In genomic region chr5:143653256-143653655, GRCh38 we compare ENCODE assay signal across 13 cellular contexts.
A peak's percentile ranks its signal among the peaks of the same experiment; 100 is the strongest.
DNase-seq lines count a peak whose midpoint lies in the region; ATAC-seq and TF ChIP-seq lines count a peak whose summit lies in the region.
"Had no signal": no experiment of that assay in that cellular context is flagged by ENCODE, and none has a peak within 500 bp of the region (broad histone marks: within the 10 kb centered on the region; RNA-seq: fewer than 3 reads in every experiment).

No MANE protein-coding gene starts in this region.

- no peak overlapping the region for H2BK5ac ChIP-seq in mesenchymal stem cell (ENCODE audit: low read depth, low read length, poor library complexity, severe bottlenecking)

- H3K4me3 ChIP-seq in mesenchymal stem cell (ENCODE audit: insufficient read depth in 1 of 2, low read depth in 1 of 2, low read length in 2 of 2) (no peak overlapping the region), ascending aorta (no peak overlapping the region)
- H3K4me3 ChIP-seq: adrenal gland had no signal

- H2BK120ac ChIP-seq in mesenchymal stem cell (ENCODE audit: low read depth, low read length) = no peak overlapping the region

- WGBS in mesenchymal stem cell = 87% methylated on average over 2 of the region's 2 CpGs

- H3K9ac ChIP-seq in mesenchymal stem cell (ENCODE audit: low read length) = no peak overlapping the region

- no peaks in the 10 kb centered on the region for H3K27me3 ChIP-seq in mesenchymal stem cell (ENCODE audit: control insufficient read depth in 1 of 2, insufficient read depth in 1 of 2, low read length in 2 of 2)
- no peaks in the 10 kb centered on the region for H3K27me3 ChIP-seq in ascending aorta
- H3K27me3 ChIP-seq: adrenal gland had no signal

- no peak overlapping the region for H3K18ac ChIP-seq in mesenchymal stem cell (ENCODE audit: low read depth in 1 of 2, low read length in 2 of 2)

- H3K27ac Mint-ChIP-seq in mesothelial cell of epicardium = no peak overlapping the region
- H3K27ac Mint-ChIP-seq: dendritic cell treated with granulocyte-macrophage colony-stimulating factor and Interleukin-4, amounts not matched to agents 40 ng/mL and 50 ng/mL, for 4 days had no signal

- H3K36me3 ChIP-seq in mesenchymal stem cell (ENCODE audit: control insufficient read depth in 1 of 2, insufficient read depth in 2 of 2, low read depth in 1 of 2, low read length in 2 of 2) = no peaks in the 10 kb centered on the region
- H3K36me3 ChIP-seq in ascending aorta = no peaks in the 10 kb centered on the region
- H3K36me3 ChIP-seq: adrenal gland had no signal

- no peaks in the 10 kb centered on the region for H3K4me1 ChIP-seq in mesenchymal stem cell (ENCODE audit: control insufficient read depth, insufficient read depth, low read depth, low read length)
- H3K4me1 ChIP-seq in ascending aorta = no peaks in the 10 kb centered on the region
- H3K4me1 ChIP-seq: adrenal gland had no signal

- no peak overlapping the region for H4K8ac ChIP-seq in mesenchymal stem cell (ENCODE audit: low read length)

- TF ChIP-seq CTCF in RWPE1 (conservative IDR thresholded peaks at IDR 0.05; ENCODE audit: low read depth) = no peak
- no peak for TF ChIP-seq CTCF in mesothelial cell of epicardium (IDR thresholded peaks at IDR 0.05; ENCODE audit: unreplicated experiment)
- TF ChIP-seq CTCF in ascending aorta (IDR thresholded peaks at IDR 0.05) = no peak

- peak; percentile 73 to 79 for ATAC-seq in activated T-cell treated with anti-CD3 and anti-CD28 coated beads, Interleukin-2, amount 50 U/mL, for 4 hours
- peak; percentile 64 for ATAC-seq in HG02870 (IDR thresholded peaks at IDR 0.05; ENCODE audit: unreplicated experiment)
- peak; percentile 82 for ATAC-seq in stimulated activated naive CD8-positive, alpha-beta T cell treated with anti-CD3 and anti-CD28 coated beads, Interleukin-15, Interleukin-2, amounts not matched to agents 100 U/mL and 50 U/mL, for 24 hours

- H3K14ac ChIP-seq in mesenchymal stem cell (ENCODE audit: low read length in 2 of 2) = no peak overlapping the region

- intact Hi-C loops in ascending aorta (cut with DNase I) = no loop called here

- H2BK15ac ChIP-seq in mesenchymal stem cell (ENCODE audit: low read depth, poor library complexity, severe bottlenecking) = no peak overlapping the region

- CTCF ChIA-PET in RWPE1 (lab: Yijun Ruan, JAX) = no interaction called here

- peaks cover 2% of the 10 kb centered on the region for H3K27me3 Mint-ChIP-seq in activated T-cell treated with anti-CD3 and anti-CD28 coated beads, Interleukin-2, amount 50 U/mL, for 4 hours (ENCODE audit: low read depth)
- H3K27me3 Mint-ChIP-seq in mesothelial cell of epicardium (ENCODE audit: low read depth) = no peaks in the 10 kb centered on the region
- H3K27me3 Mint-ChIP-seq: dendritic cell treated with granulocyte-macrophage colony-stimulating factor and Interleukin-4, amounts not matched to agents 40 ng/mL and 50 ng/mL, for 4 days had no signal

- H2BK12ac ChIP-seq in mesenchymal stem cell (ENCODE audit: low read length in 2 of 2) = no peak overlapping the region

- H3K4ac ChIP-seq in mesenchymal stem cell (ENCODE audit: low read depth in 1 of 2, low read length in 2 of 2) = no peak overlapping the region

- H3K79me1 ChIP-seq in mesenchymal stem cell (replicated peaks; ENCODE audit: low read length, poor library complexity, severe bottlenecking) = no peaks in the 10 kb centered on the region

- DNase-seq in activated T-cell treated with anti-CD3 and anti-CD28 coated beads, Interleukin-2, amount 50 U/mL, for 4 hours = no peak
- DNase-seq in activated T-cell treated with anti-CD3 and anti-CD28 coated beads for 4 hours = no peak
- peak; percentile 60 for DNase-seq in RWPE1 (ENCODE audit: low spot score)
- DNase-seq in stimulated activated naive CD8-positive, alpha-beta T cell treated with anti-CD3 and anti-CD28 coated beads, Interleukin-15, Interleukin-2, amounts not matched to agents 100 U/mL and 50 U/mL, for 24 hours = no peak
- DNase-seq in mesothelial cell of epicardium (ENCODE audit: low spot score in 2 of 2, unreplicated experiment in 2 of 2) = no peak
- DNase-seq in mesenchymal stem cell = no peak
- DNase-seq in ascending aorta (ENCODE audit: low spot score in 2 of 2) = no peak
- DNase-seq: adrenal gland; DMS79; stimulated activated CD4-positive, alpha-beta T cell treated with anti-CD3 and anti-CD28 coated beads, Interleukin-2, amount 100 ng/mL, for 24 hours; stimulated activated naive CD4-positive, alpha-beta T cell had no signal

- POLR2A ChIA-PET in RWPE1 (lab: Yijun Ruan, JAX; ENCODE audit: low non-redundant PET) = no interaction called here

- H3K4me2 ChIP-seq in mesenchymal stem cell (ENCODE audit: low read length, poor library complexity, severe bottlenecking) = no peak overlapping the region

- H3K36me3 Mint-ChIP-seq in activated T-cell treated with anti-CD3 and anti-CD28 coated beads, Interleukin-2, amount 50 U/mL, for 4 hours (ENCODE audit: insufficient read depth) = no peaks in the 10 kb centered on the region
- H3K36me3 Mint-ChIP-seq in mesothelial cell of epicardium = no peaks in the 10 kb centered on the region

- no peak overlapping the region for H2AFZ ChIP-seq in mesenchymal stem cell (ENCODE audit: low read depth, low read length)

- H3K9me3 ChIP-seq in mesenchymal stem cell (ENCODE audit: control insufficient read depth, low read length) (peaks cover 4% of the 10 kb centered on the region), ascending aorta (no peaks in the 10 kb centered on the region)
- H3K9me3 ChIP-seq: adrenal gland had no signal

- peaks cover 8% of the 10 kb centered on the region for H3K4me1 Mint-ChIP-seq in activated T-cell treated with anti-CD3 and anti-CD28 coated beads, Interleukin-2, amount 50 U/mL, for 4 hours (ENCODE audit: low read depth)
- H3K4me1 Mint-ChIP-seq in mesothelial cell of epicardium = peaks cover 9% of the 10 kb centered on the region

- no peak overlapping the region for H3K4me3 Mint-ChIP-seq in activated T-cell treated with anti-CD3 and anti-CD28 coated beads, Interleukin-2, amount 50 U/mL, for 4 hours
- no peak overlapping the region for H3K4me3 Mint-ChIP-seq in mesothelial cell of epicardium
- H3K4me3 Mint-ChIP-seq: dendritic cell treated with granulocyte-macrophage colony-stimulating factor and Interleukin-4, amounts not matched to agents 40 ng/mL and 50 ng/mL, for 4 days had no signal

- H3K23ac ChIP-seq in mesenchymal stem cell (ENCODE audit: low read length in 2 of 2) = no peak overlapping the region

- H3K27ac ChIP-seq in RWPE1 = no peak overlapping the region
- no peak overlapping the region for H3K27ac ChIP-seq in mesenchymal stem cell (ENCODE audit: low read length, poor library complexity, severe bottlenecking)
- no peak overlapping the region for H3K27ac ChIP-seq in ascending aorta
- H3K27ac ChIP-seq: adrenal gland had no signal

- no peak overlapping the region for H4K91ac ChIP-seq in mesenchymal stem cell (ENCODE audit: low read length)

- H3K9me3 Mint-ChIP-seq in activated T-cell treated with anti-CD3 and anti-CD28 coated beads, Interleukin-2, amount 50 U/mL, for 4 hours = no peaks in the 10 kb centered on the region
- peaks cover 14% of the 10 kb centered on the region for H3K9me3 Mint-ChIP-seq in mesothelial cell of epicardium
- H3K9me3 Mint-ChIP-seq: dendritic cell treated with granulocyte-macrophage colony-stimulating factor and Interleukin-4, amounts not matched to agents 40 ng/mL and 50 ng/mL, for 4 days had no signal

- no peak overlapping the region for H2AK5ac ChIP-seq in mesenchymal stem cell (ENCODE audit: low read length, severe bottlenecking)
